ENCODE assay signal across 1 cellular context in the genomic region with DNA sequence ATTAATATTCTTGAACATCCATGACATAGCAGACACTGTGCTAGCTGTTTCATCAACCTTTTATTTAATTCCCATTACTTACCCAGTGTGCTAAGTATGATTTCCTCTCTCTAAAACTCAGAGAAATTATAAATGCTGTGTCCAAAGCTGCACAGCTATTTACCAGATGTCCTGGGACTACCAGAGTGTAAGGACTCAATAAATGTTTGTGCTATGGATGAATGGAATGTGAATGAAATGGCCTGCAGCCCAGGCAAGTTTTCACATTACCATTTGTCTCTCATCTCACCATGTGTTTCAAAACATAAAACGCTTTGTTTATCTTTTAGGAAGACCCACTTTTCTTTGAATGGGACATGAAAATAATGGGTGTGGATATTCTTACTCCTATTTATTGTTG.
TF ChIP-seq lines count a peak whose summit lies in the region.

No MANE protein-coding gene starts in this region.

TF ChIP-seq in SK-N-SH, 30 proteins besides CTCF, POLR2A, EP300 and RAD21:
- TF ChIP-seq, protein P1, sequence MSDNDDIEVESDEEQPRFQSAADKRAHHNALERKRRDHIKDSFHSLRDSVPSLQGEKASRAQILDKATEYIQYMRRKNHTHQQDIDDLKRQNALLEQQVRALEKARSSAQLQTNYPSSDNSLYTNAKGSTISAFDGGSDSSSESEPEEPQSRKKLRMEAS (IDR thresholded peaks at IDR 0.05; ENCODE audit: low read depth): no peak
- TF ChIP-seq GATA2 (CRISPR knock-in tag; IDR thresholded peaks at IDR 0.05) (no peak), IRF3 (IDR thresholded peaks at IDR 0.05; ENCODE audit: low read depth, low read length) (no peak), USF2 (IDR thresholded peaks at IDR 0.05; ENCODE audit: borderline replicate concordance, low read depth, low read length) (no peak), RFX5 (IDR thresholded peaks at IDR 0.05; ENCODE audit: low read length) (no peak), TCF12 (IDR thresholded peaks at IDR 0.05) (peak; percentile 24; the same call in 1 of the 2 replicates), ZBTB33 (IDR thresholded peaks at IDR 0.05; ENCODE audit: borderline replicate concordance, low read depth) (no peak)
